ENCODE assay signal across 19 cellular contexts in the genomic region with DNA sequence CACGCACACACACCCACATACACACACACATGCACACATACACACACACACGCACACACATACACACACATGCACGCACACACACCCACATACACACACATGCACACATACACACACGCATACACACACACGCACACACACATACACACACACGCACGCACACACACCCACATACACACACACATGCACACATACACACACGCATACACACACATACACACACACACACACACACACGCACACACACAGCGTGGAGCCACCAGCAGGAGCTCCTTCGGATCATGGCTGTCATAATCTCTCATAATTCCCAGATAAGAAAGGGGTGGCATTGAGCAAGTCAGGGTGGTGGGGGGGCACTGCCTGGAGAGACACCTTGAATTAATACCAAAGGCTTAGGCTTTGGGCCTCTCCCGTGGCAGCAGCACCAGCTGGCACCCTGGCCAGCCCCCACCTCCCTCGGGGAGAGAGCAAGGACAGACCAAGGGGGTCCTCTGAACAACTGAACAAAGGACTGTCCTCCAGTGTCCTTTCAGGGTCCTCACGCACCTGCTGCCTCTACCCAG. TPM values are rescaled to one million over a fixed set of nuclear protein-coding genes. Genes with fewer than 3 reads are reported as not detected.
"Had no signal": no experiment of that assay in that cellular context is flagged by ENCODE, and none has a peak within 500 bp of the region (broad histone marks: within the 10 kb centered on the region; RNA-seq: fewer than 3 reads in every experiment).

No MANE protein-coding gene starts in this region.

- H3K27ac ChIP-seq: skin epidermis, upper lobe of left lung had no signal

- DNase-seq: activated CD4-positive, alpha-beta memory T cell treated with anti-CD3 and anti-CD28 coated beads for 36 hours; activated CD4-positive, alpha-beta T cell treated with anti-CD3 and anti-CD28 coated beads for 36 hours; activated T-cell treated with anti-CD3 and anti-CD28 coated beads for 4 hours; amniotic stem cell; erythroblast; foreskin melanocyte; kidney; occipital lobe; stimulated activated CD4-positive, alpha-beta T cell treated with anti-CD3 and anti-CD28 coated beads, Interleukin-2, amount 100 ng/mL, for 48 hours; stimulated activated naive CD8-positive, alpha-beta T cell treated with anti-CD3 and anti-CD28 coated beads, Interleukin-15, amount 100 ng/mL, for 72 hours; upper lobe of left lung had no signal

- H3K9me3 ChIP-seq: upper lobe of left lung had no signal

- ATAC-seq: activated CD4-positive, alpha-beta T cell treated with anti-CD3 and anti-CD28 coated beads for 36 hours; left lobe of liver; natural killer cell treated with Interleukin-12 subunit alpha and Interleukin-12 subunit beta and Interleukin-15 and Interleukin-18, amount 100 ng/mL, for 72 hours; stimulated activated naive CD8-positive, alpha-beta T cell treated with anti-CD3 and anti-CD28 coated beads, Interleukin-15, amount 100 ng/mL, for 72 hours; WTC11 had no signal

- FAIRE-seq: colon, kidney, TTC549 had no signal

- H3K4me1 ChIP-seq: upper lobe of left lung had no signal

- H3K27me3 ChIP-seq: upper lobe of left lung had no signal

- H3K4me3 ChIP-seq: lung, skin epidermis, upper lobe of left lung had no signal

RNA-seq across cellular contexts. Expression of gene ANO2, which starts 21.9 kb away (rescaled TPM):
- total RNA-seq: activated CD4-positive, alpha-beta memory T cell treated with anti-CD3 and anti-CD28 coated beads for 36 hours; activated CD4-positive, alpha-beta T cell treated with anti-CD3 and anti-CD28 coated beads for 36 hours; activated T-helper 1 cell treated with anti-CD3 and anti-CD28 coated beads, Interleukin-12 subunit alpha, Interleukin-12 subunit beta, Interleukin-2, Interleukin-4 antibody, amounts not matched to agents 30 ng/mL and 10 ng/mL and 1 ng/mL, durations not matched to agents 14 hours and 24 hours and 36 hours; natural killer cell treated with Interleukin-12 subunit alpha and Interleukin-12 subunit beta and Interleukin-15 and Interleukin-18, amount 100 ng/mL, for 72 hours had no signal
